2 cellular contexts compared by ENCODE assay signal in genomic region chr16:19173649-19174383, GRCh38.
A peak's percentile ranks its signal among the peaks of the same experiment; 100 is the strongest.
TF ChIP-seq lines count a peak whose summit lies in the region.

No MANE protein-coding gene starts in this region.

TF ChIP-seq in HepG2, 621 proteins besides CTCF, POLR2A, EP300 and RAD21:
- TF ChIP-seq HIVEP1 (CRISPR knock-in tag; IDR thresholded peaks at IDR 0.05) (0 out of 2 replicates have a peak, but pooled peaks have one; percentile 21), PCBP2 (optimal IDR thresholded peaks at IDR 0.05; ENCODE audit: low read depth, low read length, poor library complexity, severe bottlenecking) (no peak)
TF ChIP-seq in HepG2: peak in this region for 1.

TF ChIP-seq in K562, 482 proteins besides CTCF, POLR2A, EP300 and RAD21:
- TF ChIP-seq TEAD2 (tag; IDR thresholded peaks at IDR 0.05) (no peak), ZNF282 (CRISPR knock-in tag; IDR thresholded peaks at IDR 0.05) (no peak), BHLHE40 (IDR thresholded peaks at IDR 0.05; ENCODE audit: low read length) (0 out of 2 replicates have a peak, but pooled peaks have one; percentile 13), EGR1 (conservative IDR thresholded peaks at IDR 0.05) (0 out of 2 replicates have a peak, but pooled peaks have one; percentile 32), USF1 (CRISPR knock-in tag; IDR thresholded peaks at IDR 0.05) (peak; percentile 61), CBX2 (IDR thresholded peaks at IDR 0.05; ENCODE audit: insufficient read depth, low read length, poor library complexity, severe bottlenecking) (peak; percentile 61), CBX8 (IDR thresholded peaks at IDR 0.05; ENCODE audit: borderline replicate concordance, extremely low read depth, low read depth, low read length, poor library complexity, severe bottlenecking) (peak; percentile 65), MCM5 (IDR thresholded peaks at IDR 0.05; ENCODE audit: low read depth) (no peak), U2AF2 (optimal IDR thresholded peaks at IDR 0.05; ENCODE audit: low read depth, low read length) (no peak)
- TF ChIP-seq, protein P1, sequence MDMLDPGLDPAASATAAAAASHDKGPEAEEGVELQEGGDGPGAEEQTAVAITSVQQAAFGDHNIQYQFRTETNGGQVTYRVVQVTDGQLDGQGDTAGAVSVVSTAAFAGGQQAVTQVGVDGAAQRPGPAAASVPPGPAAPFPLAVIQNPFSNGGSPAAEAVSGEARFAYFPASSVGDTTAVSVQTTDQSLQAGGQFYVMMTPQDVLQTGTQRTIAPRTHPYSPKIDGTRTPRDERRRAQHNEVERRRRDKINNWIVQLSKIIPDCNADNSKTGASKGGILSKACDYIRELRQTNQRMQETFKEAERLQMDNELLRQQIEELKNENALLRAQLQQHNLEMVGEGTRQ (CRISPR knock-in tag; IDR thresholded peaks at IDR 0.05) = peak; percentile 79
